Comparison of ENCODE assay signal across 8 cellular contexts in the genomic region with DNA sequence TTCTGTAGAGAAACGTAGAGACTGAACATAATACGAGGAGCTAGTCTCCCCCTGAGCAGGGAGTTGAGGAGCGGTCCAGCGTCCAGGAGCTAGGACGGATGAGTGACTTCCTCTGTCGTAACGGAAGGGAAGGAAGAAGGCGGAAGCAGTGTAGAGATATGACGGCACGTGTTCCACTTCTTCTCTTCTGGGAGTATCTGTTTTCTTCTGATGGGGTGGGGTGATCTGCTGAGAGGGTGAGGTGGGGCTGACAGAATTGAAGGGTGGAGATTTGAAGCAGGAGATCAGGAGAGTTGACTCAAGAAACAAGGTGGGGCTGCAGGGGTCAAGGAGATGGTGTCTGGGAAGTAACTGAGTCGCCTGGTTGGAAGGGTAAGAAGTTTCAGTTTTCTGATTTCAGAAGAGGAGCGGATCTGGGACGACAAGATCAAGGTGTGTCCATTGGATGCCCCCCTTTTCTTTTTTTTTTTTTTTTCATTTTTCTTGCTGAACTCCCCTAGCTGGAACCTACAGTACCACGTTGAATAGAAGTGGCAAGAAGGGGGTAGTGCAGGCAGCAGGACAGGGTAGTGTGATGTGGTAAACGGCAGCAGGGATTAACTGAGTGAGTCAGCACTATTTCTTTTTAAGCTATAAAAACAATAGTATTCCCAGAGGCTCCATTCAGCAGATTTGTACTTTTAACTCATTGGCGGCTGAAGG. TPM values are rescaled to one million over a fixed set of nuclear protein-coding genes. Genes with fewer than 3 reads are reported as not detected.
A peak's percentile ranks its signal among the peaks of the same experiment; 100 is the strongest.
DNase-seq lines count a peak whose midpoint lies in the region; ATAC-seq, FAIRE-seq and TF ChIP-seq lines count a peak whose summit lies in the region.

No MANE protein-coding gene starts in this region.

- TF ChIP-seq POLR2A in GM12892 (IDR thresholded peaks at IDR 0.05; ENCODE audit: low read depth, low read length): no peak

- H3K27me3 Mint-ChIP-seq in activated naive CD8-positive, alpha-beta T cell treated with anti-CD3 and anti-CD28 coated beads for 36 hours: peaks cover 27% of the 10 kb centered on the region

- no peaks in the 10 kb centered on the region for H3K9me3 ChIP-seq in A673 (ENCODE audit: low read depth, low read length, poor library complexity, severe bottlenecking)

- CTCF ChIA-PET in A673 (lab: Charles Lee): interaction anchor here (0.6 to 1.5 kb wide), 2 partner anchors 27 to 753 kb away, joined by 5 read pairs; no protein-coding TSS in a partner anchor

- no peaks in the 10 kb centered on the region for H3K36me3 ChIP-seq in A673 (ENCODE audit: insufficient read depth, low read length, poor library complexity, severe bottlenecking)
- no peaks in the 10 kb centered on the region for H3K36me3 ChIP-seq in kidney epithelial cell (ENCODE audit: control insufficient read depth, insufficient read depth, low read length)

- H3K4me3 ChIP-seq in A673 (ENCODE audit: low read depth, low read length, poor library complexity, severe bottlenecking): no peak overlapping the region
- no peak overlapping the region for H3K4me3 ChIP-seq in HL-60 (replicated peaks; ENCODE audit: insufficient read depth, low read length)
- no peak overlapping the region for H3K4me3 ChIP-seq in kidney epithelial cell (ENCODE audit: low read depth, low read length)

- TSS peak; percentile 81 for BruUV-seq in A673 (replicated peaks; lab: Mats Ljungman, UMichigan)

- FAIRE-seq in GM12892 (lab: Jason Lieb, UNC): no peak

- H3K4me1 Mint-ChIP-seq in activated naive CD8-positive, alpha-beta T cell treated with anti-CD3 and anti-CD28 coated beads for 36 hours: peaks cover 7% of the 10 kb centered on the region

- H3K27ac Mint-ChIP-seq in activated naive CD8-positive, alpha-beta T cell treated with anti-CD3 and anti-CD28 coated beads for 36 hours: peak overlapping the region; percentile 68

- peaks cover 71% of the 10 kb centered on the region for H3K4me1 ChIP-seq in A673 (ENCODE audit: insufficient read depth, low read length, poor library complexity, severe bottlenecking)

- H3K27me3 ChIP-seq in A673 (replicated peaks; ENCODE audit: insufficient read depth, low read depth, low read length, poor library complexity) (no peaks in the 10 kb centered on the region), HL-60 (ENCODE audit: insufficient read depth, poor library complexity, severe bottlenecking) (no peaks in the 10 kb centered on the region), kidney epithelial cell (ENCODE audit: control insufficient read depth, insufficient read depth, low read length) (no peaks in the 10 kb centered on the region)

- H3K27ac ChIP-seq in A673 (ENCODE audit: low read depth, low read length, poor library complexity, severe bottlenecking) (peak overlapping the region; percentile 74), HL-60 (replicated peaks) (no peak overlapping the region)

- POLR2A ChIA-PET in A673 (lab: Charles Lee; ENCODE audit: low non-redundant PET): interaction anchor here (0.6 kb wide), 1 partner anchor 57 kb away, joined by 3 read pairs; no protein-coding TSS in a partner anchor

- no peak for ATAC-seq in GM18520 (IDR thresholded peaks at IDR 0.05; ENCODE audit: unreplicated experiment)

- intact Hi-C loops in A673 (cut with micrococcal nuclease; ENCODE audit: unreplicated experiment): no loop called here

- peak; percentile 35 for TF ChIP-seq CTCF in A673 (conservative IDR thresholded peaks at IDR 0.05; ENCODE audit: low read depth, low read length)
- no peak for TF ChIP-seq CTCF in HL-60 (IDR thresholded peaks at IDR 0.05; ENCODE audit: insufficient read depth, low read length)
- TF ChIP-seq CTCF in kidney epithelial cell (IDR thresholded peaks at IDR 0.05; ENCODE audit: insufficient read depth, low read length, poor library complexity, severe bottlenecking): peak; percentile 6

- H3K36me3 Mint-ChIP-seq in activated naive CD8-positive, alpha-beta T cell treated with anti-CD3 and anti-CD28 coated beads for 36 hours: peaks cover 6% of the 10 kb centered on the region

- peak; percentile 83 for DNase-seq in A673 (ENCODE audit: low spot score)
- peak; percentile 37 to 47 for DNase-seq in HL-60 (ENCODE audit: low read depth in 1 of 2, low spot score in 1 of 2)
- no peak for DNase-seq in activated naive CD8-positive, alpha-beta T cell treated with anti-CD3 and anti-CD28 coated beads for 36 hours
- DNase-seq in kidney epithelial cell (ENCODE audit: low read depth): no peak
- no peak for DNase-seq in activated gamma-delta T cell treated with Interleukin-2 at 50 U/mL for 16 hours
- DNase-seq in NCI-H2196 treated with DMSO at 0.1 percent for 48 hours (lab: John Stamatoyannopoulos, UW; ENCODE audit: unreplicated experiment): no peak
- DNase-seq in GM12892 (ENCODE audit: insufficient read length): no peak

- peaks cover 5% of the 10 kb centered on the region for H3K9me3 Mint-ChIP-seq in activated naive CD8-positive, alpha-beta T cell treated with anti-CD3 and anti-CD28 coated beads for 36 hours

- peak overlapping the region; percentile 62 for H3K4me3 Mint-ChIP-seq in activated naive CD8-positive, alpha-beta T cell treated with anti-CD3 and anti-CD28 coated beads for 36 hours

RNA-seq across cellular contexts. Expression of a gene that starts 50.7 kb away (rescaled TPM):
- total RNA-seq in A673 (2021) (52.8 and 54.6 TPM in 2 replicates), kidney epithelial cell (37.7 and 38.7 TPM in 2 replicates)
- total RNA-seq in activated naive CD8-positive, alpha-beta T cell treated with anti-CD3 and anti-CD28 coated beads for 36 hours: 10 to 100 TPM; 12.2 to 14.1 TPM
- polyA plus RNA-seq in GM12892 (2012; ENCODE audit: missing spikeins): 0.15 TPM

RNA-seq across cellular contexts. Expression of a gene that starts 58.9 kb away (rescaled TPM):
- total RNA-seq in A673 (2021) (7.0 and 8.6 TPM in 2 replicates), kidney epithelial cell (29.8 and 35.8 TPM in 2 replicates)
- 1 to 10 TPM; 7.3 to 9.5 TPM for total RNA-seq in activated naive CD8-positive, alpha-beta T cell treated with anti-CD3 and anti-CD28 coated beads for 36 hours
- 7.4 TPM for polyA plus RNA-seq in GM12892 (2012; ENCODE audit: missing spikeins)

Comparison
In these comparisons a context has a peak if more than half of its experiments do, and no peak if none do; other contexts are left out.
1. DNase-seq: peak in A673 (single experiment) and HL-60 (2 of 2); none in activated naive CD8-positive, alpha-beta T cell treated with anti-CD3 and anti-CD28 coated beads for 36 hours (single experiment), kidney epithelial cell (single experiment), activated gamma-delta T cell treated with Interleukin-2 at 50 U/mL for 16 hours (single experiment), NCI-H2196 treated with DMSO at 0.1 percent for 48 hours (single experiment) and GM12892 (single experiment).